Comparison of ENCODE assay signal across 37 cellular contexts in genomic region chr16:19328364-19328763, GRCh38. TPM values are rescaled to one million over a fixed set of nuclear protein-coding genes. Genes with fewer than 3 reads are reported as not detected.
"Had no signal": no experiment of that assay in that cellular context is flagged by ENCODE, and none has a peak within 500 bp of the region (broad histone marks: within the 10 kb centered on the region; RNA-seq: fewer than 3 reads in every experiment).

No MANE protein-coding gene starts in this region.

- DNase-seq: Karpas-422, Kasumi-1, MG63, MM.1S, MV-4-11, NCI-H1048, NCI-H1092, NCI-H1092 treated with DMSO at 0.1 percent for 48 hours, NCI-H1105, NCI-H1105 treated with DMSO at 0.1 percent for 48 hours, NCI-H1417, NCI-H1417 treated with DMSO at 0.1 percent for 48 hours, NCI-H1436, NCI-H1436 treated with DMSO at 0.1 percent for 48 hours, NCI-H146, NCI-H1694, NCI-H1694 treated with DMSO at 0.1 percent for 48 hours, NCI-H187, NCI-H187 treated with DMSO at 0.1 percent for 48 hours, NCI-H1930, NCI-H2029, NCI-H2029 treated with DMSO at 0.1 percent for 48 hours, NCI-H2081, NCI-H2081 treated with DMSO at 0.1 percent for 48 hours, NCI-H2107, NCI-H2171, NCI-H2171 treated with DMSO at 0.1 percent for 48 hours, NCI-H2227 treated with DMSO at 0.1 percent for 48 hours, NCI-H226, NCI-H345, NCI-H446, NCI-H446 treated with DMSO at 0.1 percent for 48 hours, NCI-H510A, NCI-H510A treated with DMSO at 0.1 percent for 48 hours had no signal

- H3K36me3 ChIP-seq: MG63 had no signal

- H3K4me3 ChIP-seq: MG63 had no signal

RNA-seq across cellular contexts. Expression of gene CLEC19A, which starts 42.8 kb away (rescaled TPM):
- total RNA-seq: LHCN-M2, M059J, MCF 10A had no signal
